Comparison of ENCODE assay signal across 6 cellular contexts in the genomic region with DNA sequence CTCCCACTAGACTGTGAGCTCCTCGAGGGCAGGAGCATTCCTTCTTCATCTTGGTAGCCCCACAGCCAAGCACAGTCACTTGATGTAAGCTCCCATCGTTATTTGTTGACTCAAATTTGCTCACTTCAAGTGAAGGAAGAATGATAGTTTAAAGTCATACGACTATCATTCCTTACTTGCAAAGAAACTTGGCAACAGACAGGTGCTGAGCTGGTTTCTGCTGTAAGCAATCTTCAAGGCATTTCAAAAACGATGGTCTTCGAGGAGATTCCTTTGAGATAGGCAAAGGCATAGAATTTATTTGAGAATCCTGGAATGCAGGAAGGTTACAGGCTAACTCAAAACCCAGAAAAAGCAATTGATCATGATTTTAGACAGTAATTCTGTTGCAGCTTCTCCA.
"Had no signal": no experiment of that assay in that cellular context is flagged by ENCODE, and none has a peak within 500 bp of the region (broad histone marks: within the 10 kb centered on the region; RNA-seq: fewer than 3 reads in every experiment).

No MANE protein-coding gene starts in this region.

- H3K9me3 Mint-ChIP-seq: type B pancreatic cell had no signal

- DNase-seq: activated B cell treated with CpG ODN at 0.5 μM for 24 hours, sigmoid colon had no signal

- H3K4me3 ChIP-seq: sigmoid colon, suprapubic skin had no signal

- H3K4me1 ChIP-seq: sigmoid colon, suprapubic skin had no signal

- H3K27ac ChIP-seq: sigmoid colon, suprapubic skin had no signal

- H3K4me1 Mint-ChIP-seq: activated B cell treated with CpG ODN at 0.5 μM for 24 hours; activated naive CD4-positive, alpha-beta T cell treated with anti-CD3 and anti-CD28 coated beads, Interleukin-2, amount 50 U/mL, for 24 hours had no signal

- H3K36me3 Mint-ChIP-seq: activated naive CD4-positive, alpha-beta T cell treated with anti-CD3 and anti-CD28 coated beads, Interleukin-2, amount 50 U/mL, for 24 hours; type B pancreatic cell had no signal

- H3K36me3 ChIP-seq: sigmoid colon, suprapubic skin had no signal

- H3K9me3 ChIP-seq: suprapubic skin had no signal

- H3K27me3 Mint-ChIP-seq: activated B cell treated with CpG ODN at 0.5 μM for 24 hours; activated naive CD4-positive, alpha-beta T cell treated with anti-CD3 and anti-CD28 coated beads, Interleukin-2, amount 50 U/mL, for 24 hours had no signal

- H3K27me3 ChIP-seq: sigmoid colon, suprapubic skin had no signal

- H3K4me3 Mint-ChIP-seq: activated B cell treated with CpG ODN at 0.5 μM for 24 hours; activated naive CD4-positive, alpha-beta T cell treated with anti-CD3 and anti-CD28 coated beads, Interleukin-2, amount 50 U/mL, for 24 hours; nephron; type B pancreatic cell had no signal

- H3K27ac Mint-ChIP-seq: activated B cell treated with CpG ODN at 0.5 μM for 24 hours; activated naive CD4-positive, alpha-beta T cell treated with anti-CD3 and anti-CD28 coated beads, Interleukin-2, amount 50 U/mL, for 24 hours; type B pancreatic cell had no signal
